Comparison of ENCODE assay signal across 30 cellular contexts in the genomic region with DNA sequence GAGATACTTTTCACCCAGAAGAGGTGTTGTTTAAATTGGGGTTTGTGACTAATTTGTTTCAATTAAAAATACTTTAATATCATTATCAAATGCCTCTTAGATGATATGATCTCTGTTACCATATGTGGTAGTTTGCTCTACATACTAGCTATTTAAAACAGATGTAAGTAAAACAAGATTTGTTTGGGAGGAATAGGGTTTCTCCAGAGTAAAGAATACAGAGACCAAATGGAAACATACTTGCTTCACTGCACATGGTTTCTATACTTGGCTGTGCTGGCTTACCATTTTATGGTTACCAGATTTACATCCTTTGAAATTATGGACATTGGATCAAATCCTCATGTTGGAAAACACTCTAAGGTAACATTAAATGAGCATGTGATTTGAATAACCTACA.
"Had no signal": no experiment of that assay in that cellular context is flagged by ENCODE, and none has a peak within 500 bp of the region (broad histone marks: within the 10 kb centered on the region; RNA-seq: fewer than 3 reads in every experiment).

No MANE protein-coding gene starts in this region.

- H3K36me3 ChIP-seq: ascending aorta, breast epithelium, cardiac muscle cell, colonic mucosa, esophagus squamous epithelium, gastrocnemius medialis, heart left ventricle had no signal

- H3K27me3 ChIP-seq: ascending aorta, breast epithelium, cardiac muscle cell, colonic mucosa, esophagus squamous epithelium, foreskin keratinocyte, gastrocnemius medialis, heart left ventricle had no signal

- FAIRE-seq: endothelial cell of umbilical vein had no signal

- ATAC-seq: activated CD4-positive, alpha-beta T cell treated with anti-CD3 and anti-CD28 coated beads for 36 hours; activated CD8-positive, alpha-beta memory T cell treated with anti-CD3 and anti-CD28 coated beads, Interleukin-2, amount 10 ng/mL, durations not matched to agents 7 days and 5 days; activated CD8-positive, alpha-beta T cell treated with anti-CD3 and anti-CD28 coated beads, Interleukin-2, amount 10 ng/mL, durations not matched to agents 7 days and 5 days; activated naive CD8-positive, alpha-beta T cell treated with anti-CD3 and anti-CD28 coated beads, Interleukin-2, amount 50 U/mL, for 24 hours; foreskin keratinocyte; gastrocnemius medialis; heart left ventricle had no signal

- H3K27ac ChIP-seq: ascending aorta, breast epithelium, cardiac muscle cell, colonic mucosa, epithelial cell of prostate, esophagus squamous epithelium, foreskin keratinocyte, gastrocnemius medialis, heart left ventricle had no signal

- DNase-seq: activated CD4-positive, alpha-beta memory T cell treated with anti-CD3 and anti-CD28 coated beads for 36 hours; activated CD4-positive, alpha-beta T cell treated with anti-CD3 and anti-CD28 coated beads for 36 hours; activated CD4-positive, alpha-beta T cell treated with anti-CD3 and anti-CD28 coated beads, Interleukin-2, amount 10 ng/mL, durations not matched to agents 24 days and 14 days; activated CD4-positive, CD25-positive, alpha-beta regulatory T cell; activated CD4-positive, CD25-positive, alpha-beta regulatory T cell treated with anti-CD3 and anti-CD28 coated beads, Interleukin-2, amount 50 U/mL, for 72 hours; activated CD8-positive, alpha-beta memory T cell treated with anti-CD3 and anti-CD28 coated beads, Interleukin-2, amount 10 ng/mL, durations not matched to agents 7 days and 5 days; activated CD8-positive, alpha-beta memory T cell treated with anti-CD3 and anti-CD28 coated beads, Interleukin-2, amount 50 U/mL, for 4 hours; activated CD8-positive, alpha-beta T cell treated with anti-CD3 and anti-CD28 coated beads, Interleukin-2, amount 10 ng/mL, durations not matched to agents 7 days and 5 days; activated effector memory CD4-positive, alpha-beta T cell treated with anti-CD3 and anti-CD28 coated beads, Interleukin-2, amount 50 U/mL, for 16 hours; activated naive CD4-positive, alpha-beta T cell treated with anti-CD3 and anti-CD28 coated beads for 36 hours; activated naive CD8-positive, alpha-beta T cell treated with anti-CD3 and anti-CD28 coated beads for 36 hours; activated naive CD8-positive, alpha-beta T cell treated with anti-CD3 and anti-CD28 coated beads, Interleukin-2, amount 50 U/mL, for 24 hours; activated T-cell treated with anti-CD3 and anti-CD28 coated beads, Interleukin-2, amount 50 U/mL, for 1 hour; activated T-cell treated with anti-CD3 and anti-CD28 coated beads, Interleukin-2, amount 50 U/mL, for 48 hours; central memory CD4-positive, alpha-beta T cell; cerebellar nuclear complex; colonic mucosa; effector CD8-positive, alpha-beta T cell; esophagus squamous epithelium; foreskin keratinocyte; gastrocnemius medialis; glutamatergic neuron; heart left ventricle; hypothalamus; T-helper 2 cell had no signal

- H3K4me3 ChIP-seq: ascending aorta, breast epithelium, cardiac muscle cell, colonic mucosa, esophagus squamous epithelium, gastrocnemius medialis, heart left ventricle had no signal

- H3K4me1 ChIP-seq: ascending aorta, breast epithelium, colonic mucosa, esophagus squamous epithelium, gastrocnemius medialis had no signal

- H3K9me3 ChIP-seq: ascending aorta, breast epithelium, colonic mucosa, esophagus squamous epithelium, gastrocnemius medialis, heart left ventricle had no signal
